ENCODE assay signal across 12 cellular contexts in the genomic region with DNA sequence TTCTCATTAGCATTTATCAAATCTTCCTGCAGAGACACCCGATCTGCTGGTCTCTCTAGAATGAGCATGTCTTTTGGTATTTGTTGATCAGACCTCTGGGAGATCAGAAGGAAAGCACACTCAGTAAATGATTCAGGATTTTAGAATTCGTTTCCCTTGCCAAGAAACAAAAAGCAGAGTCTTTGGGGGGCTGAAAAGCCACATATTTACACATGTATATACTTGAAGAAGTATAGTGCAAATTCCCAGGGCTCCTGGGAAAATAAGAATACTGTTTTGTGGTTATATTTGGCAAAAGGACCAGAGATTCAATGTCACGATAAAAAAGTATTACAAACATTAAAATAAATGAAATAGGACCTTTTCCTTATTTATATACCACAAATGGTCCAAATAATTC.
DNase-seq lines count a peak whose midpoint lies in the region; ATAC-seq and TF ChIP-seq lines count a peak whose summit lies in the region.
"Had no signal": no experiment of that assay in that cellular context is flagged by ENCODE, and none has a peak within 500 bp of the region (broad histone marks: within the 10 kb centered on the region; RNA-seq: fewer than 3 reads in every experiment).

No MANE protein-coding gene starts in this region.

- H3K9me3 ChIP-seq in Karpas-422 (ENCODE audit: low read length): peaks cover 3% of the 10 kb centered on the region; the same call in 1 of the 2 replicates
- H3K9me3 ChIP-seq: right atrium auricular region, SJCRH30, transverse colon had no signal

- no peak overlapping the region for H3K9ac ChIP-seq in Karpas-422 (ENCODE audit: low read length)

- no peaks in the 10 kb centered on the region for H3K36me3 ChIP-seq in Karpas-422 (ENCODE audit: insufficient read depth, low read length)
- H3K36me3 ChIP-seq: right atrium auricular region, SJCRH30, transverse colon had no signal

- H3K27ac ChIP-seq in Karpas-422 (ENCODE audit: low read length): no peak overlapping the region
- H3K27ac ChIP-seq: SJCRH30, transverse colon had no signal

- ATAC-seq in HG02870 (IDR thresholded peaks at IDR 0.05; ENCODE audit: unreplicated experiment): no peak

- H3K79me2 ChIP-seq in Karpas-422 (ENCODE audit: low read length): no peaks in the 10 kb centered on the region

- H3K9me2 ChIP-seq in Karpas-422 (replicated peaks; ENCODE audit: insufficient read depth, low read length): no peaks in the 10 kb centered on the region

- peak; percentile 13 for DNase-seq in ACHN
- DNase-seq in HFF-Myc (ENCODE audit: extremely low read depth, low read depth): peak; percentile 74
- DNase-seq in brain pericyte (ENCODE audit: low read depth, low spot score): peak; percentile 89
- DNase-seq in kidney tubule cell (ENCODE audit: low spot score): peak; percentile 72
- no peak for DNase-seq in midbrain (lab: John Stamatoyannopoulos, UW)
- DNase-seq in epidermal melanocyte (ENCODE audit: insufficient read length, low spot score): no peak
- DNase-seq in Karpas-422: no peak
- DNase-seq: NCI-H524, SJCRH30, transverse colon had no signal

- no peak for TF ChIP-seq CTCF in HFF-Myc (IDR thresholded peaks at IDR 0.05; ENCODE audit: low read depth, low read length, missing control alignments)

- H3K4me3 ChIP-seq in HFF-Myc (replicated peaks; ENCODE audit: low read depth, low read length): no peak overlapping the region
- H3K4me3 ChIP-seq in Karpas-422 (ENCODE audit: low read length): no peak overlapping the region
- H3K4me3 ChIP-seq: right atrium auricular region, SJCRH30, transverse colon had no signal

- no peak overlapping the region for H3K4me2 ChIP-seq in Karpas-422 (ENCODE audit: low read depth, low read length, poor library complexity, severe bottlenecking)

- H3K27me3 ChIP-seq in Karpas-422 (ENCODE audit: low read length): no peaks in the 10 kb centered on the region
- H3K27me3 ChIP-seq: right atrium auricular region, SJCRH30, transverse colon had no signal

- no peak overlapping the region for H2AFZ ChIP-seq in Karpas-422 (ENCODE audit: low read length)

- in situ Hi-C loops in ACHN (cut with HindIII; ENCODE audit: low pct_ligation_motif_present, low pct_unique_long_range_greater_than_20kb, low sequenced_read_pairs): no loop called here

- H4K20me1 ChIP-seq in Karpas-422 (ENCODE audit: insufficient read depth, low read depth, low read length): no peaks in the 10 kb centered on the region

- no peaks in the 10 kb centered on the region for H3K4me1 ChIP-seq in Karpas-422 (ENCODE audit: low read length)
- H3K4me1 ChIP-seq: transverse colon had no signal

Comparison
In these comparisons a context has a peak if more than half of its experiments do, and no peak if none do; other contexts are left out.
1. DNase-seq: peak in ACHN (single experiment), HFF-Myc (single experiment), brain pericyte (single experiment) and kidney tubule cell (single experiment); none in midbrain (single experiment), epidermal melanocyte (single experiment) and Karpas-422 (single experiment).